In genomic region chr4:3010998-3011397, GRCh38 we compare ENCODE assay signal across 1 cellular context.
TF ChIP-seq lines count a peak whose summit lies in the region.

No MANE protein-coding gene starts in this region.

TF ChIP-seq in HCT116, 20 proteins besides CTCF, POLR2A, EP300 and RAD21 (continued from another document):
- TF ChIP-seq REST (IDR thresholded peaks at IDR 0.05; ENCODE audit: low read depth): no peak
